Comparison of ENCODE assay signal across 13 cellular contexts in the genomic region with DNA sequence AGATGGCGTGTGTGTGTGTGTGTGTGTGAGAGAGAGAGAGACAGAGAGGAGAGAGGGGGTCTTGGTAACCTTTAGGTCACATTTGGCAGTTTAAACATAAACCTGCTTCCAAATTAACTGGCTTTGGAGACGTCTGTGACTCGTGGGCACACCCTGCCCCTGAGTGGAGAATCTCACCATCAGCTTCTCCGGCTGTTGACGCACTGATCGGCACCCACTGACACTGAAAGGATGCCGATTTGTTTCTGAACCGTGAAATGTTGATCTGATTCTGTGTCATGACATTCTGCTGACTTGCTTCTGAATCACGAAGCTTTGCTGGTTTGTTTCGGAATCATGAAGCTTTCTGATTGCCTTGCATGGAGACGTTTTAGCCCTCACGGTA.
"Had no signal": no experiment of that assay in that cellular context is flagged by ENCODE, and none has a peak within 500 bp of the region (broad histone marks: within the 10 kb centered on the region; RNA-seq: fewer than 3 reads in every experiment).

No MANE protein-coding gene starts in this region.

- H3K4me3 ChIP-seq: hepatocyte, pancreas, tibial artery had no signal

- H3K36me3 ChIP-seq: tibial artery, WERI-Rb-1 had no signal

- DNase-seq: activated CD4-positive, alpha-beta T cell treated with anti-CD3 and anti-CD28 coated beads for 48 hours; activated gamma-delta T cell treated with Interleukin-2 at 50 U/mL for 16 hours; activated T-cell treated with anti-CD3 and anti-CD28 coated beads, Interleukin-2, amount 50 U/mL, for 24 hours; central memory CD4-positive, alpha-beta T cell; erythroblast; kidney glomerular epithelial cell; mammary epithelial cell; WERI-Rb-1 had no signal

- H3K4me1 Mint-ChIP-seq: neural crest cell had no signal

- H3K27me3 Mint-ChIP-seq: activated T-cell treated with anti-CD3 and anti-CD28 coated beads, Interleukin-2, amount 50 U/mL, for 24 hours had no signal

- H3K27ac Mint-ChIP-seq: activated T-cell treated with anti-CD3 and anti-CD28 coated beads, Interleukin-2, amount 50 U/mL, for 24 hours; dendritic cell treated with granulocyte-macrophage colony-stimulating factor and Interleukin-4, amounts not matched to agents 40 ng/mL and 50 ng/mL, for 4 days had no signal

- H3K27me3 ChIP-seq: hepatocyte, pancreas, tibial artery had no signal

- H3K9me3 ChIP-seq: pancreas, tibial artery had no signal

- H3K27ac ChIP-seq: hepatocyte, pancreas, tibial artery, WERI-Rb-1 had no signal

- H3K4me3 Mint-ChIP-seq: activated T-cell treated with anti-CD3 and anti-CD28 coated beads, Interleukin-2, amount 50 U/mL, for 24 hours; dendritic cell treated with granulocyte-macrophage colony-stimulating factor and Interleukin-4, amounts not matched to agents 40 ng/mL and 50 ng/mL, for 4 days; neural crest cell had no signal

- ATAC-seq: pancreas had no signal

- H3K4me1 ChIP-seq: tibial artery had no signal
